17 cellular contexts compared by ENCODE assay signal in genomic region chr22:50217543-50218152, GRCh38. TPM values are rescaled to one million over a fixed set of nuclear protein-coding genes. Genes with fewer than 3 reads are reported as not detected.
A peak's percentile ranks its signal among the peaks of the same experiment; 100 is the strongest.
DNase-seq lines count a peak whose midpoint lies in the region; ATAC-seq, FAIRE-seq and TF ChIP-seq lines count a peak whose summit lies in the region.
"Had no signal": no experiment of that assay in that cellular context is flagged by ENCODE, and none has a peak within 500 bp of the region (broad histone marks: within the 10 kb centered on the region; RNA-seq: fewer than 3 reads in every experiment).

No MANE protein-coding gene starts in this region.

- no peaks in the 10 kb centered on the region; the same call in 1 of the 2 replicates for H3K79me1 ChIP-seq in H1 (ENCODE audit: low read depth, low read length)

- no peak overlapping the region for H2BK12ac ChIP-seq in H1 (ENCODE audit: low read depth, low read length)

- H2BK20ac ChIP-seq in H1 (ENCODE audit: low read length), result no peak overlapping the region

- H3K4ac ChIP-seq in H1 (replicated peaks; ENCODE audit: insufficient read length, low read depth, low read length), result no peak overlapping the region

- H3K27me3 Mint-ChIP-seq in WTC11 (ENCODE audit: low read depth), result no peaks in the 10 kb centered on the region
- H3K27me3 Mint-ChIP-seq: CD4-positive, CD25-positive, alpha-beta regulatory T cell had no signal

- H3K36me3 ChIP-seq in H1 (ENCODE audit: control insufficient read depth in 2 of 4, insufficient read depth in 4 of 4, low read length in 3 of 4), result peaks cover 5 to 46% (median 30%) of the 10 kb centered on the region in 4 experiments

- H3K9ac ChIP-seq in H1 (replicated peaks in 1 of 4; ENCODE audit: extremely low read depth in 1 of 4, low read depth in 3 of 4, low read length in 3 of 4), result no peak overlapping the region

- TF ChIP-seq RAD21 in H1 (IDR thresholded peaks at IDR 0.05 in 1 of 2, conservative IDR thresholded peaks at IDR 0.05 in 1 of 2; ENCODE audit: low read depth in 2 of 2, low read length in 2 of 2), result no peak

- H3K27ac ChIP-seq in C4-2B, result peak overlapping the region; percentile 58
- no peak overlapping the region for H3K27ac ChIP-seq in H1 (ENCODE audit: low read depth, low read length)
- H3K27ac ChIP-seq: HL-60 had no signal

- no peak for TF ChIP-seq EP300 in H1 (IDR thresholded peaks at IDR 0.05; ENCODE audit: borderline replicate concordance in 1 of 2, low read depth in 2 of 2, low read length in 2 of 2)

- H3K27me3 ChIP-seq in H1 (replicated peaks in 1 of 4; ENCODE audit: control insufficient read depth in 3 of 4, extremely low read depth in 1 of 4, insufficient read depth in 3 of 4, low read length in 3 of 4), result no peaks in the 10 kb centered on the region

- 92% methylated on average over 14 of the region's 21 CpGs; no CpG with 5 or more reads in 1 of the 2 experiments for WGBS in H1 (ENCODE audit: extremely low coverage in 1 of 2, insufficient coverage in 1 of 2, insufficient read length in 1 of 2, insufficient replicate concordance in 2 of 2, low coverage in 1 of 2, low lambda C conversion rate in 2 of 2, missing lambda C conversion rate in 1 of 2), 2 experiments

- no peaks in the 10 kb centered on the region for H3K23me2 ChIP-seq in H1 (ENCODE audit: low read depth, low read length)

- intact Hi-C loops in posterior vena cava (cut with DNase I), result loop anchor here in 1 of 2 donors (10.0 kb wide), 1 partner anchor 433 kb away; no protein-coding TSS in a partner anchor

- no peak overlapping the region for H3K18ac ChIP-seq in H1 (ENCODE audit: extremely low read depth, low read length)

- no peak overlapping the region for H2AK5ac ChIP-seq in H1 (ENCODE audit: low read depth, low read length)

- no peak overlapping the region for H2BK5ac ChIP-seq in H1 (ENCODE audit: low read depth, low read length)

- no peaks in the 10 kb centered on the region for H3K9me3 Mint-ChIP-seq in WTC11
- H3K9me3 Mint-ChIP-seq: CD4-positive, CD25-positive, alpha-beta regulatory T cell had no signal

- H4K91ac ChIP-seq in H1 (replicated peaks; ENCODE audit: insufficient read length, low read length), result no peak overlapping the region

- peak overlapping the region; percentile 46 for H4K8ac ChIP-seq in H1 (ENCODE audit: extremely low read depth, insufficient read depth, low read length)

- peaks cover 8 to 30% of the 10 kb centered on the region in 2 experiments for H4K20me1 ChIP-seq in H1 (replicated peaks in 1 of 2; ENCODE audit: control insufficient read depth in 1 of 2, insufficient read depth in 2 of 2, low read length in 2 of 2)

- peak in 1 of 2 experiments; percentile 43 for DNase-seq in H1 (ENCODE audit: low read depth in 1 of 2, low spot score in 2 of 2)
- peak; percentile 67 for DNase-seq in posterior vena cava (ENCODE audit: low spot score)
- no peak for DNase-seq in SW480 (ENCODE audit: low spot score)
- no peak for DNase-seq in WTC11 (ENCODE audit: low spot score)
- no peak for DNase-seq in HPDE6-E6E7 (ENCODE audit: extremely low spot score)
- DNase-seq: CD4-positive, CD25-positive, alpha-beta regulatory T cell; DND-41; GF-D8; GOT3; KG1; NCI-H1092; NCI-H1694; NCI-H526 treated with DMSO at 0.1 percent for 48 hours; NK-92 treated with Interleukin-12 subunit alpha and Interleukin-12 subunit beta, amount 100 ng/mL, for 24 hours had no signal

- H3K23ac ChIP-seq in H1 (ENCODE audit: insufficient read length), result no peak overlapping the region

- POLR2A ChIA-PET in H1 (lab: Charles Lee; ENCODE audit: partially characterized antibody) (interaction anchor here (0.6 to 2.9 kb wide), 2 partner anchors 12 to 53 kb away, joined by 3 to 9 read pairs; no protein-coding TSS in a partner anchor), WTC11 (lab: Charles Lee) (no interaction called here)

- peaks cover 0 to 11% (median 2%) of the 10 kb centered on the region in 4 experiments; a peak in 3 of 7 replicates for H3K4me1 ChIP-seq in H1 (replicated peaks in 1 of 4; ENCODE audit: control insufficient read depth in 3 of 4, insufficient read depth in 4 of 4, low read length in 3 of 4)

- no peak overlapping the region for H4K5ac ChIP-seq in H1 (ENCODE audit: insufficient read length, low read depth, low read length)

- peaks cover 5% of the 10 kb centered on the region; the same call in 1 of the 2 replicates for H3K4me1 Mint-ChIP-seq in WTC11

- no peak overlapping the region for H3K27ac Mint-ChIP-seq in WTC11
- H3K27ac Mint-ChIP-seq: CD4-positive, CD25-positive, alpha-beta regulatory T cell had no signal

- H2BK15ac ChIP-seq in H1 (ENCODE audit: low read length), result no peak overlapping the region

- ATAC-seq in WTC11, result no peak

- no peak for FAIRE-seq in H1 (lab: Jason Lieb, UNC)

- no peak overlapping the region for H3K56ac ChIP-seq in H1 (replicated peaks; ENCODE audit: insufficient read length, low read depth, low read length)

- H3K9me3 ChIP-seq in H1 (ENCODE audit: insufficient read depth in 2 of 2, low read depth in 1 of 2, low read length in 1 of 2), result no peaks in the 10 kb centered on the region; a peak in 1 of 4 replicates

- TF ChIP-seq POLR2A in GM18951 (IDR thresholded peaks at IDR 0.05; ENCODE audit: extremely low read depth, insufficient read depth, insufficient read length) (peak; percentile 30), H1 (IDR thresholded peaks at IDR 0.05; ENCODE audit: control extremely low read depth in 1 of 2, low read depth in 2 of 2, low read length in 2 of 2) (no peak)

- in situ Hi-C loops in GM18951 (cut with MboI; ENCODE audit: low sequenced_read_pairs, unreplicated experiment), result loop anchor here (25.0 kb wide), 2 partner anchors 280 to 455 kb away; no protein-coding TSS in a partner anchor

- TF ChIP-seq CTCF in C4-2B (conservative IDR thresholded peaks at IDR 0.05) (no peak), H1 (IDR thresholded peaks at IDR 0.05; ENCODE audit: control extremely low read depth in 1 of 3, insufficient read depth in 1 of 3, low read depth in 1 of 3, low read length in 3 of 3) (no peak), WTC11 (IDR thresholded peaks at IDR 0.05) (no peak)

- no peak overlapping the region for H3K4me3 ChIP-seq in H1 (ENCODE audit: extremely low read depth in 1 of 4, insufficient read depth in 2 of 4, low read depth in 3 of 4, low read length in 4 of 4)

- CTCF ChIA-PET in H1 (lab: Charles Lee; ENCODE audit: partially characterized antibody), result interaction anchor here (1.1 to 2.4 kb wide), 5 partner anchors 11 to 345 kb away, joined by 3 to 6 read pairs (median 4); partner anchors contain the start of gene SYCE3
- CTCF ChIA-PET in WTC11 (lab: Charles Lee), result interaction anchor here (1.4 to 1.8 kb wide), 2 partner anchors 11 to 34 kb away, joined by 3 to 7 read pairs; partner anchors contain the start of gene HDAC10

- peaks cover 44% of the 10 kb centered on the region for H3K36me3 Mint-ChIP-seq in WTC11

- H3K14ac ChIP-seq in H1 (ENCODE audit: insufficient read length), result no peak overlapping the region

- H3K79me2 ChIP-seq in H1 (ENCODE audit: control insufficient read depth in 1 of 2, insufficient read depth in 2 of 2, low read length in 2 of 2), result peaks cover 0 to 2% of the 10 kb centered on the region in 2 experiments; a peak in 1 of 4 replicates

- no peak overlapping the region for H2AFZ ChIP-seq in H1 (ENCODE audit: low read length)

- H2BK120ac ChIP-seq in H1 (replicated peaks; ENCODE audit: low read depth, low read length), result no peak overlapping the region

- H3K4me2 ChIP-seq in H1 (ENCODE audit: insufficient read depth in 1 of 2, low read depth in 2 of 2, low read length in 2 of 2), result no peak overlapping the region

- H3K4me3 Mint-ChIP-seq in WTC11, result no peak overlapping the region
- H3K4me3 Mint-ChIP-seq: CD4-positive, CD25-positive, alpha-beta regulatory T cell had no signal

RNA-seq across cellular contexts. Expression of gene SELENOO, which starts 16.8 kb away (rescaled TPM):
- 16.8 and 18.6 TPM in 2 replicates for total RNA-seq in H1 (2021; fragmentation: NEBNext Ultra II Directional; extraction: Animal tissue kit (Norgen Biotek cat#: 25700))
- polyA plus RNA-seq in H1 (2011; rRNA removed), result 25.1 and 34.1 TPM in 2 replicates
- 30.9 TPM for polyA plus RNA-seq in H1 (2011; cell fraction: cytosol; rRNA removed)
- 69.8 TPM for polyA plus RNA-seq in H1 (2011; cell fraction: nucleus; rRNA removed)
- polyA plus RNA-seq in H1 (2012, experiment 1 of 2), result 12.9 to 24.6 TPM (median 20.6 TPM) in 4 replicates
- 13.2 TPM for polyA plus RNA-seq in H1 (2012, experiment 2 of 2)
- 16.6 TPM for polyA plus RNA-seq in H1 (2013, experiment 1 of 2)
- polyA plus RNA-seq in H1 (2013, experiment 2 of 2), result 14.1 TPM
- polyA minus RNA-seq in H1 (2011; rRNA and poly(A)+ RNA removed), result 6.4 and 7.1 TPM in 2 replicates
- 6.4 TPM for polyA minus RNA-seq in H1 (2011; cell fraction: cytosol; rRNA and poly(A)+ RNA removed)
- polyA minus RNA-seq in H1 (2011; cell fraction: nucleus; rRNA and poly(A)+ RNA removed), result 9.8 TPM
- 10 to 100 TPM; 10.8 to 11.9 TPM for total RNA-seq in posterior vena cava
- 27.0 to 29.8 TPM (median 28.8 TPM) in 3 replicates for total RNA-seq in WTC11 (2021)

RNA-seq across cellular contexts. Expression of gene TUBGCP6, which starts 27.2 kb away (rescaled TPM):
- total RNA-seq in H1 (2021; fragmentation: NEBNext Ultra II Directional; extraction: Animal tissue kit (Norgen Biotek cat#: 25700)), result 23.5 and 24.7 TPM in 2 replicates
- polyA plus RNA-seq in H1 (2011; rRNA removed), result 24.2 and 33.6 TPM in 2 replicates
- polyA plus RNA-seq in H1 (2011; cell fraction: cytosol; rRNA removed), result 23.5 TPM
- 176 TPM for polyA plus RNA-seq in H1 (2011; cell fraction: nucleus; rRNA removed)
- polyA plus RNA-seq in H1 (2012, experiment 1 of 2), result 18.5 to 28.4 TPM (median 26.1 TPM) in 4 replicates
- polyA plus RNA-seq in H1 (2012, experiment 2 of 2), result 17.2 TPM
- polyA plus RNA-seq in H1 (2013, experiment 1 of 2), result 14.6 TPM
- polyA plus RNA-seq in H1 (2013, experiment 2 of 2), result 13.0 TPM
- polyA minus RNA-seq in H1 (2011; rRNA and poly(A)+ RNA removed), result 14.8 and 14.9 TPM in 2 replicates
- polyA minus RNA-seq in H1 (2011; cell fraction: cytosol; rRNA and poly(A)+ RNA removed), result 13.8 TPM
- polyA minus RNA-seq in H1 (2011; cell fraction: nucleus; rRNA and poly(A)+ RNA removed), result 34.9 TPM
- total RNA-seq in posterior vena cava, result 10 to 100 TPM; 20.6 to 23.4 TPM
- total RNA-seq in WTC11 (2021), result 36.3 to 45.4 TPM (median 40.8 TPM) in 3 replicates

RNA-seq across cellular contexts. Expression of gene TRABD, which starts 31.9 kb away (rescaled TPM):
- total RNA-seq in H1 (2021; fragmentation: NEBNext Ultra II Directional; extraction: Animal tissue kit (Norgen Biotek cat#: 25700)), result 57.5 and 60.0 TPM in 2 replicates
- polyA plus RNA-seq in H1 (2011; rRNA removed), result 44.2 and 88.8 TPM in 2 replicates
- polyA plus RNA-seq in H1 (2011; cell fraction: cytosol; rRNA removed), result 59.7 TPM
- 170 TPM for polyA plus RNA-seq in H1 (2011; cell fraction: nucleus; rRNA removed)
- polyA plus RNA-seq in H1 (2012, experiment 1 of 2), result 38.3 to 63.0 TPM (median 60.8 TPM) in 4 replicates
- polyA plus RNA-seq in H1 (2012, experiment 2 of 2), result 46.4 TPM
- 46.6 TPM for polyA plus RNA-seq in H1 (2013, experiment 1 of 2)
- polyA plus RNA-seq in H1 (2013, experiment 2 of 2), result 45.5 TPM
- polyA minus RNA-seq in H1 (2011; rRNA and poly(A)+ RNA removed), result 17.2 and 19.0 TPM in 2 replicates
- polyA minus RNA-seq in H1 (2011; cell fraction: cytosol; rRNA and poly(A)+ RNA removed), result 23.3 TPM
- polyA minus RNA-seq in H1 (2011; cell fraction: nucleus; rRNA and poly(A)+ RNA removed), result 30.3 TPM
- total RNA-seq in posterior vena cava (10 to 100 TPM; 18.3 to 20.5 TPM), WTC11 (2021) (79.9 to 90.4 TPM (median 81.3 TPM) in 3 replicates)

RNA-seq across cellular contexts. Expression of gene HDAC10, which starts 33.4 kb away (rescaled TPM):
- total RNA-seq in H1 (2021; fragmentation: NEBNext Ultra II Directional; extraction: Animal tissue kit (Norgen Biotek cat#: 25700)), result 21.2 and 26.4 TPM in 2 replicates
- polyA plus RNA-seq in H1 (2011; rRNA removed), result 11.2 and 18.8 TPM in 2 replicates
- 11.2 TPM for polyA plus RNA-seq in H1 (2011; cell fraction: cytosol; rRNA removed)
- 131 TPM for polyA plus RNA-seq in H1 (2011; cell fraction: nucleus; rRNA removed)
- 13.3 to 28.3 TPM (median 25.5 TPM) in 4 replicates for polyA plus RNA-seq in H1 (2012, experiment 1 of 2)
- polyA plus RNA-seq in H1 (2012, experiment 2 of 2), result 14.3 TPM
- polyA plus RNA-seq in H1 (2013, experiment 1 of 2), result 11.9 TPM
- 11.8 TPM for polyA plus RNA-seq in H1 (2013, experiment 2 of 2)
- 6.1 and 7.2 TPM in 2 replicates for polyA minus RNA-seq in H1 (2011; rRNA and poly(A)+ RNA removed)
- 11.4 TPM for polyA minus RNA-seq in H1 (2011; cell fraction: cytosol; rRNA and poly(A)+ RNA removed)
- polyA minus RNA-seq in H1 (2011; cell fraction: nucleus; rRNA and poly(A)+ RNA removed), result 34.8 TPM
- 10 to 100 TPM; 14.1 to 23.6 TPM for total RNA-seq in posterior vena cava
- total RNA-seq in WTC11 (2021), result 31.9 to 40.9 TPM (median 38.2 TPM) in 3 replicates

RNA-seq across cellular contexts. Expression of gene MAPK12, which starts 43.8 kb away (rescaled TPM):
- 15.6 and 20.3 TPM in 2 replicates for total RNA-seq in H1 (2021; fragmentation: NEBNext Ultra II Directional; extraction: Animal tissue kit (Norgen Biotek cat#: 25700))
- polyA plus RNA-seq in H1 (2011; rRNA removed), result 17.3 and 25.9 TPM in 2 replicates
- 24.5 TPM for polyA plus RNA-seq in H1 (2011; cell fraction: cytosol; rRNA removed)
- polyA plus RNA-seq in H1 (2011; cell fraction: nucleus; rRNA removed), result 83.3 TPM
- polyA plus RNA-seq in H1 (2012, experiment 1 of 2), result 13.2 to 20.0 TPM (median 18.2 TPM) in 4 replicates
- 15.2 TPM for polyA plus RNA-seq in H1 (2012, experiment 2 of 2)
- polyA plus RNA-seq in H1 (2013, experiment 1 of 2), result 14.5 TPM
- polyA plus RNA-seq in H1 (2013, experiment 2 of 2), result 11.9 TPM
- polyA minus RNA-seq in H1 (2011; rRNA and poly(A)+ RNA removed), result 8.8 and 9.6 TPM in 2 replicates
- 11.2 TPM for polyA minus RNA-seq in H1 (2011; cell fraction: cytosol; rRNA and poly(A)+ RNA removed)
- 19.5 TPM for polyA minus RNA-seq in H1 (2011; cell fraction: nucleus; rRNA and poly(A)+ RNA removed)
- total RNA-seq in posterior vena cava (10 to 100 TPM; 10.4 to 13.2 TPM), WTC11 (2021) (26.9 to 31.0 TPM (median 28.8 TPM) in 3 replicates)
